In the genomic region with DNA sequence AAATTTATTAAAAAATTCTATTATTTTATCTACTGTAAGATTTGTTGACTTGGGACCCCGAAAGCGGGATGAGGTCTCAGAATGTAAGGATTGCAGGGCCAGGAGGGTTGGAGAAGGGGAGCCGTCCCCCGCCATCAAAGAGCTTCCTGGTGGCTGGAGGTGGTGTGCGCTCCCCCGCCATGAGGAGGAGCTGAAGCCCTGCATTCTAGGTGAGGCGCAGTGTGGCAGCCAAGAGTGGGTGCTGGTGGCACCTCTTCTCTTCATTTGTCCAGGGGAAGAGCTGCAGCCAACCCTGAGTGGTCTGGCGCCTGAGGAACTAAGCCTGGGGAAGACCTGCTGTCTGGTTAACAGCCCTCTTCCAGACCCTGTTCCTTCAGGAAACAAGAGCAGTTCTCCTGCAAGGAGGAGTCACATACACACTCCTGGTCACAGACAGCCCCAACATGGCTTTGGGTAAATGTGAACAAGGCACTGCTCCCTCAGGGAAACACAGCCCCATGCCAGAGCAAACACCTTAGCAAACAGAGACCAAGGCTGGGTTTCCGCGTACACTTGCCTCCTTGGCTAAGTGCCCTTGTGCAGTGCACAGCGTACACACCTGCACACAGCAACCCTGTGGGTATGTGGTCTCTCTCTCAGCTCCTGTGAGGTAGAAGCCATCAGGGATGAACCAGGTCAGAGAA, we compare ENCODE assay signal across 14 cellular contexts. TPM values are rescaled to one million over a fixed set of nuclear protein-coding genes. Genes with fewer than 3 reads are reported as not detected.
DNase-seq lines count a peak whose midpoint lies in the region; ATAC-seq and TF ChIP-seq lines count a peak whose summit lies in the region.
"Had no signal": no experiment of that assay in that cellular context is flagged by ENCODE, and none has a peak within 500 bp of the region (broad histone marks: within the 10 kb centered on the region; RNA-seq: fewer than 3 reads in every experiment).

No MANE protein-coding gene starts in this region.

- POLR2A ChIA-PET in CD8-positive, alpha-beta T cell (lab: Charles Lee): interaction anchor here (1.4 to 1.5 kb wide), 2 partner anchors 20 to 49 kb away, joined by 4 to 8 read pairs; no protein-coding TSS in a partner anchor

- peak overlapping the region; percentile 82 for H3K4me3 Mint-ChIP-seq in CD8-positive, alpha-beta T cell
- peak overlapping the region; percentile 82 for H3K4me3 Mint-ChIP-seq in effector memory CD8-positive, alpha-beta T cell
- peak overlapping the region; percentile 85 for H3K4me3 Mint-ChIP-seq in natural killer cell

- peaks cover 5% of the 10 kb centered on the region for H3K27me3 Mint-ChIP-seq in CD8-positive, alpha-beta T cell (ENCODE audit: low read depth)
- H3K27me3 Mint-ChIP-seq in effector memory CD8-positive, alpha-beta T cell: peaks cover 0 to 26% of the 10 kb centered on the region in 2 donors
- peaks cover 7 to 14% of the 10 kb centered on the region in 2 donors for H3K27me3 Mint-ChIP-seq in natural killer cell (ENCODE audit: low read depth in 2 of 2)

- intact Hi-C loops in CD8-positive, alpha-beta T cell (cut with DNase I, micrococcal nuclease): no loop called here
- intact Hi-C loops in natural killer cell (cut with micrococcal nuclease): no loop called here

- 83 to 86% methylated on average over 4 to 7 of the region's 11 CpGs for WGBS in gastroesophageal sphincter (ENCODE audit: low coverage in 1 of 2), 2 donors

- H3K36me3 Mint-ChIP-seq in CD8-positive, alpha-beta T cell: no peaks in the 10 kb centered on the region
- H3K36me3 Mint-ChIP-seq in effector memory CD8-positive, alpha-beta T cell (ENCODE audit: insufficient read depth): peaks cover 5% of the 10 kb centered on the region
- H3K36me3 Mint-ChIP-seq in natural killer cell: no peaks in the 10 kb centered on the region
- H3K36me3 Mint-ChIP-seq: activated CD8-positive, alpha-beta memory T cell treated with anti-CD3 and anti-CD28 coated beads, Interleukin-2, amount 10 ng/mL, durations not matched to agents 7 days and 5 days had no signal

- DNase-seq in CD8-positive, alpha-beta T cell: no peak
- DNase-seq in NCI-H2029 (lab: John Stamatoyannopoulos, UW) (peak; percentile 80), natural killer cell (no peak), inferior parietal cortex (ENCODE audit: extremely low spot score) (no peak), DMS114 treated with DMSO at 0.1 percent for 48 hours (lab: John Stamatoyannopoulos, UW; ENCODE audit: unreplicated experiment) (no peak), HPDE6-E6E7 (ENCODE audit: extremely low spot score) (no peak)
- DNase-seq in effector memory CD8-positive, alpha-beta T cell: no peak
- DNase-seq: activated CD8-positive, alpha-beta memory T cell treated with anti-CD3 and anti-CD28 coated beads, Interleukin-2, amount 10 ng/mL, durations not matched to agents 7 days and 5 days; effector CD8-positive, alpha-beta T cell; NCI-H446 treated with DMSO at 0.1 percent for 48 hours had no signal

- H3K4me1 Mint-ChIP-seq in CD8-positive, alpha-beta T cell (ENCODE audit: low read depth): peaks cover 47% of the 10 kb centered on the region
- peaks cover 25 to 38% of the 10 kb centered on the region in 2 donors for H3K4me1 Mint-ChIP-seq in effector memory CD8-positive, alpha-beta T cell (ENCODE audit: low read depth in 2 of 2)
- peaks cover 30 to 55% of the 10 kb centered on the region in 2 donors for H3K4me1 Mint-ChIP-seq in natural killer cell

- ATAC-seq in CD8-positive, alpha-beta T cell: no peak
- no peak for ATAC-seq in effector memory CD8-positive, alpha-beta T cell (replicated peaks)
- ATAC-seq in natural killer cell: no peak
- no peak for ATAC-seq in gastroesophageal sphincter

- H3K9me3 Mint-ChIP-seq in CD8-positive, alpha-beta T cell: no peaks in the 10 kb centered on the region
- H3K9me3 Mint-ChIP-seq in effector memory CD8-positive, alpha-beta T cell: no peaks in the 10 kb centered on the region
- H3K9me3 Mint-ChIP-seq in natural killer cell: no peaks in the 10 kb centered on the region
- H3K9me3 Mint-ChIP-seq: activated B cell treated with CpG ODN at 0.5 μM for 24 hours had no signal

- no peak for TF ChIP-seq EP300 in gastroesophageal sphincter (IDR thresholded peaks at IDR 0.05)

- H3K27ac ChIP-seq in CD8-positive, alpha-beta T cell (ENCODE audit: low read depth, low read length): no peak overlapping the region
- no peak overlapping the region for H3K27ac ChIP-seq in gastroesophageal sphincter
- H3K27ac ChIP-seq: testis had no signal

- H3K36me3 ChIP-seq in CD8-positive, alpha-beta T cell (ENCODE audit: insufficient read depth, low read length): no peaks in the 10 kb centered on the region
- no peaks in the 10 kb centered on the region for H3K36me3 ChIP-seq in gastroesophageal sphincter

- H3K4me3 ChIP-seq in CD8-positive, alpha-beta T cell (ENCODE audit: low read depth, low read length): no peak overlapping the region
- no peak overlapping the region for H3K4me3 ChIP-seq in gastroesophageal sphincter

- no peaks in the 10 kb centered on the region for H3K9me3 ChIP-seq in CD8-positive, alpha-beta T cell (ENCODE audit: low read length)
- no peaks in the 10 kb centered on the region for H3K9me3 ChIP-seq in gastroesophageal sphincter
- H3K9me3 ChIP-seq: psoas muscle, testis had no signal

- CTCF ChIA-PET in CD8-positive, alpha-beta T cell (lab: Charles Lee): interaction anchor here (0.6 to 13.9 kb wide), 10 partner anchors 17 to 1435 kb away, joined by 3 to 237 read pairs (median 4); a partner anchor contains a TSS

- H3K27me3 ChIP-seq in CD8-positive, alpha-beta T cell (ENCODE audit: insufficient read depth, low read length): no peaks in the 10 kb centered on the region
- H3K27me3 ChIP-seq in gastroesophageal sphincter: peaks cover 75% of the 10 kb centered on the region
- H3K27me3 ChIP-seq: testis had no signal

- TF ChIP-seq POLR2A in gastroesophageal sphincter (IDR thresholded peaks at IDR 0.05): no peak

- TF ChIP-seq CTCF in CD8-positive, alpha-beta T cell (IDR thresholded peaks at IDR 0.05): no peak
- TF ChIP-seq CTCF in natural killer cell (IDR thresholded peaks at IDR 0.05): no peak
- no peak for TF ChIP-seq CTCF in gastroesophageal sphincter (IDR thresholded peaks at IDR 0.05)

- H3K4me1 ChIP-seq in CD8-positive, alpha-beta T cell (ENCODE audit: insufficient read depth, low read length): peaks cover 29% of the 10 kb centered on the region
- H3K4me1 ChIP-seq in gastroesophageal sphincter: peaks cover 0 to 23% (median 12%) of the 10 kb centered on the region in 3 donors

- H3K27ac Mint-ChIP-seq in CD8-positive, alpha-beta T cell: no peak overlapping the region
- H3K27ac Mint-ChIP-seq in effector memory CD8-positive, alpha-beta T cell: no peak overlapping the region
- no peak overlapping the region for H3K27ac Mint-ChIP-seq in natural killer cell
- H3K27ac Mint-ChIP-seq: activated B cell treated with CpG ODN at 0.5 μM for 24 hours had no signal

RNA-seq across cellular contexts. Expression of a gene that starts 17.3 kb away (rescaled TPM):
- under 1 TPM; 0.16 to 0.31 TPM for total RNA-seq in CD8-positive, alpha-beta T cell
- total RNA-seq in natural killer cell (under 1 TPM; 0.38 to 0.61 (median 0.48) TPM), gastroesophageal sphincter (1 to 10 TPM in 1 of 4 donors, under 1 TPM in 2, not detected in 1; 0.12 to 2.3 (median 0.27) TPM)
- total RNA-seq: activated CD8-positive, alpha-beta memory T cell treated with anti-CD3 and anti-CD28 coated beads, Interleukin-2, amount 10 ng/mL, durations not matched to agents 7 days and 5 days had no signal

RNA-seq across cellular contexts. Expression of a gene that starts 37.9 kb away (rescaled TPM):
- 1 to 10 TPM; 4.4 to 7.5 TPM for total RNA-seq in CD8-positive, alpha-beta T cell
- total RNA-seq in natural killer cell: 10 to 100 TPM; 11.3 to 20.6 (median 13.9) TPM
- 10 to 100 TPM; 14.8 to 36.6 (median 19.7) TPM for total RNA-seq in gastroesophageal sphincter

RNA-seq across cellular contexts. Expression of a gene that starts 50.7 kb away (rescaled TPM):
- total RNA-seq in CD8-positive, alpha-beta T cell: 10 to 100 TPM in 1 of 2 experiments, 1 to 10 TPM in 1; 9.3 to 11.3 TPM
- total RNA-seq in natural killer cell (10 to 100 TPM; 17.0 to 22.2 (median 20.7) TPM), gastroesophageal sphincter (10 to 100 TPM; 40.9 to 75.9 (median 60.0) TPM)

RNA-seq across cellular contexts. Expression of a gene that starts 52.9 kb away (rescaled TPM):
- 10 to 100 TPM; 16.4 to 18.9 TPM for total RNA-seq in CD8-positive, alpha-beta T cell
- total RNA-seq in natural killer cell (10 to 100 TPM; 15.0 to 18.8 (median 17.1) TPM), gastroesophageal sphincter (10 to 100 TPM; 23.5 to 29.0 (median 27.9) TPM)

RNA-seq across cellular contexts. Expression of a gene that starts 59.7 kb away (rescaled TPM):
- not detected for total RNA-seq in CD8-positive, alpha-beta T cell
- total RNA-seq in natural killer cell (not detected), gastroesophageal sphincter (not detected)
- total RNA-seq: activated B cell treated with CpG ODN at 0.5 μM for 24 hours; activated CD8-positive, alpha-beta memory T cell treated with anti-CD3 and anti-CD28 coated beads, Interleukin-2, amount 10 ng/mL, durations not matched to agents 7 days and 5 days had no signal
